1 cellular context compared by ENCODE assay signal in the genomic region with DNA sequence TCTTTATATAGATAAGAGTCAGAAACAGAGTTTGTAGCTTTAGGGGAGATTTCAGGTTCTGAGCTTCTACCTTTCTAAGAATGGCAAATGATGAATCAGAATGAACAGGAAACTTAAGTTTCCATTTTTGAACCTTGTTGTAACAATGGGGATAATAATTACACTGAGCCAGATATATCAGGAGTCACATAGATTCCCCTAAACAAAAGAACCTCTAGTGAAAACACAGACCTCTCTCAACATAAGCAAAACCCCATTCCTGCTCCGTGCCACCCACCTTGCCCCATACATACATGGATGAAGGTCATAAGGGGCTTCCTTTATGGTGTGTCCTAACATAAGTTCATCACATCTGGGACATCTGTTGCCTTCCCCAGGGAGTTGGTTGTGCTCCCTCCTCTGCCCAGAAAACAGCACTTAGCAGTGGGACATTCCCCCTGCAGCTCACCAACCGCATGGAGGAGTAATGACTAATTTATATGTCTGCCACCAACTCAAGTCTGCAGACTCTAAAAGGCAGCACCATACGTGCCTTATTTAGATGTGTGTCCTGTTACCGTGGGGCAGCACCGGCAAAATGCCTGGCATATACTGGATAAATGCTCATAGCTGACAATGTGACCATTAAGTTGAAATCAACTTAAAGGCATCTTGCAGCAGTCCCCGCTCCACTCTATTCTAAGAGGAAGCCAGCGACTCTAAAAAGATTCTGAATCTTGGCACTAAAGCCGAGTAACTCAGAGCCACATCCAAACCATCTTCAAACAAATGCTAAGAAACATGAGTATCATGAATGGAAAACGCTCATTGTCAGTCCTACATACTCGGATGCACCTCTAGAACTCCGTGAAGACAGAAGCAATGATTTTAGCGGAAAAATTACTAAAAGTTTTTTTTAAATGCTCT.
TF ChIP-seq lines count a peak whose summit lies in the region.

No MANE protein-coding gene starts in this region.

TF ChIP-seq in GM12878, 131 proteins besides CTCF, POLR2A, EP300 and RAD21 (continues in another document):
- TF ChIP-seq RELB (IDR thresholded peaks at IDR 0.05; ENCODE audit: low read depth) (peak; percentile 70), GABPA (IDR thresholded peaks at IDR 0.05; ENCODE audit: low read depth) (no peak), MYC (IDR thresholded peaks at IDR 0.05; ENCODE audit: insufficient read depth, insufficient read length, insufficient replicate concordance, low read length, severe bottlenecking) (no peak), SMARCA5 (IDR thresholded peaks at IDR 0.05) (no peak), MTA3 (IDR thresholded peaks at IDR 0.05; ENCODE audit: borderline replicate concordance, low read length) (peak; percentile 36; the same call in 1 of the 2 replicates), ATF2 (IDR thresholded peaks at IDR 0.05; ENCODE audit: low read length) (peak; percentile 77; the same call in 1 of the 2 replicates), ZBTB33 (IDR thresholded peaks at IDR 0.05) (no peak), STAT1 (conservative IDR thresholded peaks at IDR 0.05) (no peak), SIX5 (IDR thresholded peaks at IDR 0.05; ENCODE audit: low read depth, low read length, severe bottlenecking) (no peak), KLF5 (IDR thresholded peaks at IDR 0.05; ENCODE audit: partially characterized antibody) (no peak), YBX1 (IDR thresholded peaks at IDR 0.05) (no peak), SREBF1 (IDR thresholded peaks at IDR 0.05; ENCODE audit: low read length) (no peak), CREB1 (IDR thresholded peaks at IDR 0.05; ENCODE audit: low read depth) (0 out of 2 replicates have a peak, but pooled peaks have one; percentile 4), EGR1 (IDR thresholded peaks at IDR 0.05; ENCODE audit: borderline replicate concordance in 1 of 2, low read depth in 2 of 2, low read length in 2 of 2) (no peak), HDGF (IDR thresholded peaks at IDR 0.05) (0 out of 2 replicates have a peak, but pooled peaks have one; percentile 15), BHLHE40 (IDR thresholded peaks at IDR 0.05; ENCODE audit: borderline replicate concordance in 1 of 2, low read depth in 2 of 2, low read length in 1 of 2) (peak; percentile 34 to 65; a peak in 3 of 4 replicates), CBFB (IDR thresholded peaks at IDR 0.05; ENCODE audit: low read depth) (peak; percentile 58; the same call in 1 of the 2 replicates), CEBPB (IDR thresholded peaks at IDR 0.05; ENCODE audit: borderline replicate concordance in 1 of 2, low read depth in 2 of 2, low read length in 2 of 2) (0 out of 4 replicates have a peak, but pooled peaks of 1 of the 2 experiments have one; percentile 23), RFX5 (IDR thresholded peaks at IDR 0.05; ENCODE audit: low read depth, low read length) (no peak), YY1 (IDR thresholded peaks at IDR 0.05; ENCODE audit: low read depth, low read length) (0 out of 2 replicates have a peak, but pooled peaks have one; percentile 33), RAD51 (IDR thresholded peaks at IDR 0.05) (peak; percentile 32; the same call in 1 of the 2 replicates), ELK1 (IDR thresholded peaks at IDR 0.05; ENCODE audit: low read depth, low read length) (no peak), ZBTB4 (CRISPR knock-in tag; IDR thresholded peaks at IDR 0.05) (no peak), ATF7 (IDR thresholded peaks at IDR 0.05; ENCODE audit: low read depth) (no peak), HDAC6 (IDR thresholded peaks at IDR 0.05; ENCODE audit: unreplicated experiment) (no peak), IRF3 (IDR thresholded peaks at IDR 0.05) (no peak), CBX3 (IDR thresholded peaks at IDR 0.05; ENCODE audit: borderline replicate concordance, low read depth) (no peak), IKZF2 (IDR thresholded peaks at IDR 0.05) (peak; percentile 80 to 86), PBX3 (IDR thresholded peaks at IDR 0.05; ENCODE audit: insufficient replicate concordance, low read depth, low read length) (no peak), TCF12 (IDR thresholded peaks at IDR 0.05; ENCODE audit: low read depth, low read length) (peak; percentile 71; the same call in 1 of the 2 replicates), KDM1A (IDR thresholded peaks at IDR 0.05; ENCODE audit: borderline replicate concordance) (no peak), CHD2 (IDR thresholded peaks at IDR 0.05; ENCODE audit: borderline replicate concordance, low read depth, low read length) (peak; percentile 56; the same call in 1 of the 2 replicates), ZNF384 (IDR thresholded peaks at IDR 0.05; ENCODE audit: borderline replicate concordance, low read depth, low read length) (no peak), NBN (IDR thresholded peaks at IDR 0.05) (no peak)
- TF ChIP-seq, protein P1, sequence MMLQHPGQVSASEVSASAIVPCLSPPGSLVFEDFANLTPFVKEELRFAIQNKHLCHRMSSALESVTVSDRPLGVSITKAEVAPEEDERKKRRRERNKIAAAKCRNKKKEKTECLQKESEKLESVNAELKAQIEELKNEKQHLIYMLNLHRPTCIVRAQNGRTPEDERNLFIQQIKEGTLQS (IDR thresholded peaks at IDR 0.05; ENCODE audit: borderline replicate concordance, extremely low read depth, low read depth, low read length), result no peak
- TF ChIP-seq, protein P2, sequence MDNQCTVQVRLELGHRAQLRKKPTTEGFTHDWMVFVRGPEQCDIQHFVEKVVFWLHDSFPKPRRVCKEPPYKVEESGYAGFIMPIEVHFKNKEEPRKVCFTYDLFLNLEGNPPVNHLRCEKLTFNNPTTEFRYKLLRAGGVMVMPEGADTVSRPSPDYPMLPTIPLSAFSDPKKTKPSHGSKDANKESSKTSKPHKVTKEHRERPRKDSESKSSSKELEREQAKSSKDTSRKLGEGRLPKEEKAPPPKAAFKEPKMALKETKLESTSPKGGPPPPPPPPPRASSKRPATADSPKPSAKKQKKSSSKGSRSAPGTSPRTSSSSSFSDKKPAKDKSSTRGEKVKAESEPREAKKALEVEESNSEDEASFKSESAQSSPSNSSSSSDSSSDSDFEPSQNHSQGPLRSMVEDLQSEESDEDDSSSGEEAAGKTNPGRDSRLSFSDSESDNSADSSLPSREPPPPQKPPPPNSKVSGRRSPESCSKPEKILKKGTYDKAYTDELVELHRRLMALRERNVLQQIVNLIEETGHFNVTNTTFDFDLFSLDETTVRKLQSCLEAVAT (IDR thresholded peaks at IDR 0.05), result peak; percentile 49; the same call in 1 of the 2 replicates
- TF ChIP-seq, protein P3, sequence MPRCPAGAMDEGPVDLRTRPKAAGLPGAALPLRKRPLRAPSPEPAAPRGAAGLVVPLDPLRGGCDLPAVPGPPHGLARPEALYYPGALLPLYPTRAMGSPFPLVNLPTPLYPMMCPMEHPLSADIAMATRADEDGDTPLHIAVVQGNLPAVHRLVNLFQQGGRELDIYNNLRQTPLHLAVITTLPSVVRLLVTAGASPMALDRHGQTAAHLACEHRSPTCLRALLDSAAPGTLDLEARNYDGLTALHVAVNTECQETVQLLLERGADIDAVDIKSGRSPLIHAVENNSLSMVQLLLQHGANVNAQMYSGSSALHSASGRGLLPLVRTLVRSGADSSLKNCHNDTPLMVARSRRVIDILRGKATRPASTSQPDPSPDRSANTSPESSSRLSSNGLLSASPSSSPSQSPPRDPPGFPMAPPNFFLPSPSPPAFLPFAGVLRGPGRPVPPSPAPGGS (IDR thresholded peaks at IDR 0.05; ENCODE audit: borderline replicate concordance, insufficient read depth, low read depth, low read length, poor library complexity, severe bottlenecking), result no peak
